17 cellular contexts compared by ENCODE assay signal in genomic region chr3:190973760-190974159, GRCh38.
DNase-seq lines count a peak whose midpoint lies in the region; ATAC-seq and TF ChIP-seq lines count a peak whose summit lies in the region.
"Had no signal": no experiment of that assay in that cellular context is flagged by ENCODE, and none has a peak within 500 bp of the region (broad histone marks: within the 10 kb centered on the region; RNA-seq: fewer than 3 reads in every experiment).

No MANE protein-coding gene starts in this region.

- no peak overlapping the region for H3K4me3 ChIP-seq in adipocyte (ENCODE audit: low read length)
- H3K4me3 ChIP-seq in skeletal muscle satellite cell (ENCODE audit: low read length) = no peak overlapping the region
- H3K4me3 ChIP-seq: A549, HAP-1 had no signal

- DNase-seq in COLO829 (ENCODE audit: low spot score) (peak; percentile 61), adipocyte (ENCODE audit: low read depth) (peak; percentile 81), mesothelial cell of epicardium (ENCODE audit: low spot score in 2 of 2, unreplicated experiment in 2 of 2) (no peak), dermis blood vessel endothelial cell (no peak), NCI-H526 treated with DMSO at 0.1 percent for 48 hours (lab: John Stamatoyannopoulos, UW) (no peak)
- DNase-seq in activated CD4-positive, alpha-beta T cell treated with anti-CD3 and anti-CD28 coated beads, Interleukin-2, amount 50 U/mL, for 48 hours = no peak
- DNase-seq: 8988T; C1 segment of cervical spinal cord; Caco-2; CD4-positive, alpha-beta memory T cell; DMS153; DND-41; GOT3 had no signal

- H3K9me3 Mint-ChIP-seq in mesothelial cell of epicardium = no peaks in the 10 kb centered on the region

- H3K36me3 ChIP-seq in adipocyte (ENCODE audit: control insufficient read depth, insufficient read depth, low read length, severe bottlenecking) = no peaks in the 10 kb centered on the region
- no peaks in the 10 kb centered on the region for H3K36me3 ChIP-seq in skeletal muscle satellite cell (ENCODE audit: insufficient read depth, low read length)
- H3K36me3 ChIP-seq: HAP-1 had no signal

- peak overlapping the region; percentile 68 for H3K27ac Mint-ChIP-seq in mesothelial cell of epicardium
- H3K27ac Mint-ChIP-seq: CD4-positive, alpha-beta memory T cell had no signal

- H3K4me1 Mint-ChIP-seq in mesothelial cell of epicardium = peaks cover 34% of the 10 kb centered on the region
- H3K4me1 Mint-ChIP-seq: CD4-positive, alpha-beta memory T cell had no signal

- H3K36me3 Mint-ChIP-seq in mesothelial cell of epicardium = no peaks in the 10 kb centered on the region
- H3K36me3 Mint-ChIP-seq: CD4-positive, alpha-beta memory T cell had no signal

- H3K4me3 Mint-ChIP-seq in mesothelial cell of epicardium = no peak overlapping the region
- H3K4me3 Mint-ChIP-seq: CD4-positive, alpha-beta memory T cell had no signal

- H3K9me3 ChIP-seq in adipocyte (ENCODE audit: control insufficient read depth, low read length) (no peaks in the 10 kb centered on the region), skeletal muscle satellite cell (replicated peaks; ENCODE audit: low read length) (no peaks in the 10 kb centered on the region)
- H3K9me3 ChIP-seq: A549, Caco-2, HAP-1 had no signal

- no peak overlapping the region for H3K9ac ChIP-seq in adipocyte (ENCODE audit: low read length)
- H3K9ac ChIP-seq in skeletal muscle satellite cell (ENCODE audit: low read depth, low read length) = peak overlapping the region; percentile 59

- H3K27me3 Mint-ChIP-seq in mesothelial cell of epicardium (ENCODE audit: low read depth) = no peaks in the 10 kb centered on the region
- H3K27me3 Mint-ChIP-seq: CD4-positive, alpha-beta memory T cell had no signal

- ATAC-seq in GM21447 (IDR thresholded peaks at IDR 0.05; ENCODE audit: unreplicated experiment) = no peak
- ATAC-seq: A549 had no signal

- TF ChIP-seq CTCF in mesothelial cell of epicardium (IDR thresholded peaks at IDR 0.05; ENCODE audit: unreplicated experiment) = no peak

- H3K4me2 ChIP-seq in skeletal muscle satellite cell (ENCODE audit: low read length) = peak overlapping the region; percentile 32
- H3K4me2 ChIP-seq: A549 had no signal

- H3K27me3 ChIP-seq in adipocyte (replicated peaks; ENCODE audit: control insufficient read depth, insufficient read depth, low read length) (no peaks in the 10 kb centered on the region), skeletal muscle satellite cell (ENCODE audit: control insufficient read depth, insufficient read depth, low read length) (no peaks in the 10 kb centered on the region)

- peaks cover 9% of the 10 kb centered on the region for H3K4me1 ChIP-seq in adipocyte (ENCODE audit: control insufficient read depth, insufficient read depth, low read length)
- peaks cover 28% of the 10 kb centered on the region for H3K4me1 ChIP-seq in skeletal muscle satellite cell (ENCODE audit: control insufficient read depth, insufficient read depth, low read length)
- H3K4me1 ChIP-seq: A549, Caco-2, HAP-1 had no signal

Comparison
In these comparisons a context has a peak if more than half of its experiments do, and no peak if none do; other contexts are left out.
1. DNase-seq: peak in COLO829 (single experiment) and adipocyte (single experiment); none in mesothelial cell of epicardium (0 of 2), activated CD4-positive, alpha-beta T cell treated with anti-CD3 and anti-CD28 coated beads, Interleukin-2, amount 50 U/mL, for 48 hours (0 of 2), dermis blood vessel endothelial cell (single experiment) and NCI-H526 treated with DMSO at 0.1 percent for 48 hours (single experiment).